Comparison of ENCODE assay signal across 32 cellular contexts in the genomic region with DNA sequence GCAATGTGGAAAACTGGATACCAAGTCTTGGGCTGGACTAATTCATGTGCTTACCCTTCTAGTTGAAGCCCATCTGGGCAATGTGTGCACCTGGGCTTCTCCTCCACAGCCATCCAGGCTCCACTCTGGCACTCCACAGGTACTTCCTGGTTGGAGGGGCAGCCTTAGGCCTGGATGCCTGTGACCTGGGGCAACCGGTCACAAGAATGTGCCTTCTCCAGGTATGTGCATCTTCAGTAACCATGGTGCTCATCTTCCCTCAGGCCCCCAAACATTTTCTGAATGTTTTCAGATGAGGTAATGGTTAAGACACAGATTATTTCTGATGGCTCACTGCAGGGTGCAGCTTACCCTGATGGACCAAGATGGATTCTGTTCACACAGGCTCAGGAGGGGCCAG. TPM values are rescaled to one million over a fixed set of nuclear protein-coding genes. Genes with fewer than 3 reads are reported as not detected.
DNase-seq lines count a peak whose midpoint lies in the region; ATAC-seq and TF ChIP-seq lines count a peak whose summit lies in the region.
"Had no signal": no experiment of that assay in that cellular context is flagged by ENCODE, and none has a peak within 500 bp of the region (broad histone marks: within the 10 kb centered on the region; RNA-seq: fewer than 3 reads in every experiment).

No MANE protein-coding gene starts in this region.

- ATAC-seq in HG03342 (IDR thresholded peaks at IDR 0.05; ENCODE audit: unreplicated experiment): no peak
- ATAC-seq: activated CD8-positive, alpha-beta memory T cell treated with anti-CD3 and anti-CD28 coated beads, Interleukin-2, amount 10 ng/mL, durations not matched to agents 7 days and 5 days; esophagus mucosa; foreskin keratinocyte; heart left ventricle; Panc1 had no signal

- H3K4me3 ChIP-seq in BLaER1: no peak overlapping the region
- H3K4me3 ChIP-seq in HEK293 (ENCODE audit: low read depth, low read length): no peak overlapping the region
- no peak overlapping the region for H3K4me3 ChIP-seq in esophagus (ENCODE audit: low read depth in 1 of 2, low read length in 2 of 2)
- H3K4me3 ChIP-seq in trophoblast cell (ENCODE audit: low read depth, low read length): no peak overlapping the region
- H3K4me3 ChIP-seq: adrenal gland, heart left ventricle, psoas muscle had no signal

- intact Hi-C loops in CD14-positive monocyte (cut with micrococcal nuclease): loop anchor here in 1 of 2 donors (10.0 kb wide), 1 partner anchor 547 kb away; no protein-coding TSS in a partner anchor

- no peak overlapping the region for H2AFZ ChIP-seq in trophoblast cell (ENCODE audit: insufficient read depth, low read length, poor library complexity)

- POLR2A ChIA-PET in HEK293 (lab: Yijun Ruan, JAX): no interaction called here

- H2AK5ac ChIP-seq in trophoblast cell (ENCODE audit: low read length): no peak overlapping the region

- H3K9me3 Mint-ChIP-seq in CD14-positive monocyte: no peaks in the 10 kb centered on the region
- H3K9me3 Mint-ChIP-seq: activated CD4-positive, alpha-beta T cell treated with anti-CD3 and anti-CD28 coated beads, Interleukin-2, amount 10 ng/mL, durations not matched to agents 24 days and 14 days; activated naive CD4-positive, alpha-beta T cell treated with anti-CD3 and anti-CD28 coated beads for 36 hours; naive B cell; stimulated activated naive CD8-positive, alpha-beta T cell treated with anti-CD3 and anti-CD28 coated beads, Interleukin-15, Interleukin-2, amounts not matched to agents 100 ng/mL and 50 ng/mL, for 24 hours had no signal

- peaks cover 4% of the 10 kb centered on the region for H3K79me1 ChIP-seq in trophoblast cell (ENCODE audit: low read length)

- H3K23ac ChIP-seq in trophoblast cell (ENCODE audit: low read length): no peak overlapping the region

- no peak overlapping the region for H3K14ac ChIP-seq in trophoblast cell (ENCODE audit: low read length)

- CTCF ChIA-PET in HEK293 (lab: Yijun Ruan, JAX): interaction anchor here (0.6 to 1.5 kb wide), 3 partner anchors 41 to 206 kb away, joined by 3 read pairs; a partner anchor contains a TSS

- H3K9ac ChIP-seq in BLaER1 (no peak overlapping the region), trophoblast cell (ENCODE audit: low read length) (no peak overlapping the region)

- H2BK120ac ChIP-seq in trophoblast cell (ENCODE audit: insufficient read depth, low read length, poor library complexity): peak overlapping the region; percentile 74

- H3K27me3 ChIP-seq in BLaER1 (no peaks in the 10 kb centered on the region), esophagus (ENCODE audit: control insufficient read depth in 1 of 2, insufficient read depth in 2 of 2, low read length in 2 of 2) (no peaks in the 10 kb centered on the region), trophoblast cell (ENCODE audit: insufficient read depth, low read length) (no peaks in the 10 kb centered on the region)
- H3K27me3 ChIP-seq: adrenal gland, foreskin keratinocyte, heart left ventricle had no signal

- 97 to 100% methylated on average over 1 of the region's 1 CpG for WGBS in esophagus, 2 donors
- no CpG with 5 or more reads among the region's 1 CpG for WGBS in trophoblast cell (ENCODE audit: extremely low coverage, insufficient coverage, insufficient read length)

- peaks cover 0 to 2% (median 2%) of the 10 kb centered on the region in 3 donors for H3K27me3 Mint-ChIP-seq in CD14-positive monocyte (ENCODE audit: low read depth in 3 of 3)
- H3K27me3 Mint-ChIP-seq: activated CD4-positive, alpha-beta T cell treated with anti-CD3 and anti-CD28 coated beads, Interleukin-2, amount 10 ng/mL, durations not matched to agents 24 days and 14 days; activated CD8-positive, alpha-beta memory T cell treated with anti-CD3 and anti-CD28 coated beads, Interleukin-2, amount 10 ng/mL, durations not matched to agents 7 days and 5 days; naive B cell; stimulated activated naive CD8-positive, alpha-beta T cell treated with anti-CD3 and anti-CD28 coated beads, Interleukin-15, Interleukin-2, amounts not matched to agents 100 ng/mL and 50 ng/mL, for 24 hours had no signal

- no peak overlapping the region for H3K4me3 Mint-ChIP-seq in CD14-positive monocyte
- H3K4me3 Mint-ChIP-seq: activated CD4-positive, alpha-beta T cell treated with anti-CD3 and anti-CD28 coated beads, Interleukin-2, amount 10 ng/mL, durations not matched to agents 24 days and 14 days; activated CD8-positive, alpha-beta memory T cell treated with anti-CD3 and anti-CD28 coated beads, Interleukin-2, amount 10 ng/mL, durations not matched to agents 7 days and 5 days; activated naive CD4-positive, alpha-beta T cell treated with anti-CD3 and anti-CD28 coated beads for 36 hours; stimulated activated naive CD8-positive, alpha-beta T cell treated with anti-CD3 and anti-CD28 coated beads, Interleukin-15, Interleukin-2, amounts not matched to agents 100 ng/mL and 50 ng/mL, for 24 hours had no signal

- peaks cover 23% of the 10 kb centered on the region for H3K4me1 Mint-ChIP-seq in CD14-positive monocyte
- H3K4me1 Mint-ChIP-seq: activated CD4-positive, alpha-beta T cell treated with anti-CD3 and anti-CD28 coated beads, Interleukin-2, amount 10 ng/mL, durations not matched to agents 24 days and 14 days; activated CD8-positive, alpha-beta memory T cell treated with anti-CD3 and anti-CD28 coated beads, Interleukin-2, amount 10 ng/mL, durations not matched to agents 7 days and 5 days had no signal

- H4K8ac ChIP-seq in trophoblast cell (ENCODE audit: low read depth, low read length): no peak overlapping the region

- no peak overlapping the region for H4K12ac ChIP-seq in trophoblast cell (ENCODE audit: low read depth, low read length)

- H3K18ac ChIP-seq in trophoblast cell (ENCODE audit: low read length): no peak overlapping the region

- H4K91ac ChIP-seq in trophoblast cell (ENCODE audit: low read depth, low read length): peak overlapping the region; percentile 70

- H3K4me1 ChIP-seq in BLaER1 (peaks cover 49% of the 10 kb centered on the region), HEK293 (ENCODE audit: control insufficient read depth, insufficient read depth, low read length) (0 out of 2 replicates have a peak, but pooled peaks cover 3% of the 10 kb centered on the region), esophagus (ENCODE audit: control insufficient read depth in 2 of 2, insufficient read depth in 2 of 2, low read length in 1 of 2) (peaks cover 4 to 28% of the 10 kb centered on the region in 2 donors), trophoblast cell (ENCODE audit: control insufficient read depth in 1 of 2, insufficient read depth in 2 of 2, low read length in 2 of 2) (peaks cover 11 to 14% of the 10 kb centered on the region in 2 experiments)

- H4K20me1 ChIP-seq in BLaER1: no peaks in the 10 kb centered on the region

- no peak for TF ChIP-seq CTCF in HEK293 (tag by site-specific recombination; IDR thresholded peaks at IDR 0.05)
- TF ChIP-seq CTCF in CD14-positive monocyte (IDR thresholded peaks at IDR 0.05): no peak

- H3K4me2 ChIP-seq in BLaER1 (peak overlapping the region; percentile 44), trophoblast cell (ENCODE audit: low read length) (peak overlapping the region; percentile 28)

- H3K9me3 ChIP-seq in BLaER1: no peaks in the 10 kb centered on the region
- H3K9me3 ChIP-seq in HEK293 (ENCODE audit: control insufficient read depth, insufficient read depth, low read depth, low read length): no peaks in the 10 kb centered on the region
- no peaks in the 10 kb centered on the region for H3K9me3 ChIP-seq in esophagus (ENCODE audit: control insufficient read depth in 2 of 2, insufficient read depth in 1 of 2, low read depth in 1 of 2, low read length in 1 of 2)
- H3K9me3 ChIP-seq in trophoblast cell (ENCODE audit: insufficient read depth, low read depth, low read length): no peaks in the 10 kb centered on the region
- H3K9me3 ChIP-seq: adrenal gland, heart left ventricle, psoas muscle had no signal

- H3K79me2 ChIP-seq in trophoblast cell (ENCODE audit: control insufficient read depth, insufficient read depth, low read length, poor library complexity): no peaks in the 10 kb centered on the region

- H3K36me3 ChIP-seq in BLaER1 (peaks cover 60% of the 10 kb centered on the region), HEK293 (ENCODE audit: control insufficient read depth in 2 of 2, insufficient read depth in 1 of 2, low read length in 2 of 2) (peaks cover 0 to 29% of the 10 kb centered on the region in 2 experiments; a peak in 1 of 3 replicates), esophagus (ENCODE audit: control insufficient read depth in 2 of 2, insufficient read depth in 2 of 2, low read length in 1 of 2) (peaks cover 0 to 14% of the 10 kb centered on the region in 2 donors), trophoblast cell (ENCODE audit: control insufficient read depth in 1 of 2, insufficient read depth in 2 of 2, low read length in 2 of 2) (peaks cover 16 to 24% of the 10 kb centered on the region in 2 experiments)

- H3K27ac ChIP-seq in BLaER1 (no peak overlapping the region), HEK293 (ENCODE audit: extremely low read depth, low read depth, low read length) (no peak overlapping the region), esophagus (ENCODE audit: low read depth in 2 of 2, low read length in 1 of 2) (peak overlapping the region; percentile 81 to 86), trophoblast cell (ENCODE audit: low read depth, low read length) (peak overlapping the region; percentile 52)
- H3K27ac ChIP-seq: adrenal gland, foreskin keratinocyte, heart left ventricle, psoas muscle, WERI-Rb-1 had no signal

- H3K27ac Mint-ChIP-seq in CD14-positive monocyte: no peak overlapping the region
- H3K27ac Mint-ChIP-seq: activated CD4-positive, alpha-beta T cell treated with anti-CD3 and anti-CD28 coated beads, Interleukin-2, amount 10 ng/mL, durations not matched to agents 24 days and 14 days; activated CD8-positive, alpha-beta memory T cell treated with anti-CD3 and anti-CD28 coated beads, Interleukin-2, amount 10 ng/mL, durations not matched to agents 7 days and 5 days; activated naive CD4-positive, alpha-beta T cell treated with anti-CD3 and anti-CD28 coated beads for 36 hours; stimulated activated naive CD8-positive, alpha-beta T cell treated with anti-CD3 and anti-CD28 coated beads, Interleukin-15, Interleukin-2, amounts not matched to agents 100 ng/mL and 50 ng/mL, for 24 hours had no signal

- DNase-seq in trophoblast cell: peak; percentile 97 to 99
- no peak for DNase-seq in SIG-M5 treated with dmso at 0.1 percent for 504 hours (lab: John Stamatoyannopoulos, UW; ENCODE audit: unreplicated experiment)
- DNase-seq in CD14-positive monocyte (ENCODE audit: low spot score): no peak
- DNase-seq in NCI-H2171 (lab: John Stamatoyannopoulos, UW): no peak
- DNase-seq: activated CD4-positive, alpha-beta T cell treated with anti-CD3 and anti-CD28 coated beads, Interleukin-2, amount 10 ng/mL, durations not matched to agents 24 days and 14 days; activated CD8-positive, alpha-beta memory T cell treated with anti-CD3 and anti-CD28 coated beads, Interleukin-2, amount 10 ng/mL, durations not matched to agents 7 days and 5 days; activated naive CD4-positive, alpha-beta T cell treated with anti-CD3 and anti-CD28 coated beads for 36 hours; activated T-cell treated with anti-CD3 and anti-CD28 coated beads, Interleukin-2, amount 50 U/mL, for 48 hours; adrenal gland; Calu3; effector memory CD4-positive, alpha-beta T cell; foreskin keratinocyte; heart left ventricle; IMR-90; naive B cell; NCI-H1048; NCI-H1694 treated with DMSO at 0.1 percent for 48 hours; NCI-H524 treated with DMSO at 0.1 percent for 48 hours; NK-92 treated with Interleukin-12 subunit alpha and Interleukin-12 subunit beta, amount 100 ng/mL, for 24 hours; nucleus accumbens; psoas muscle; SHP77 treated with DMSO at 0.1 percent for 48 hours; SW 1271; T-helper 9 cell; WERI-Rb-1 had no signal

- no peak overlapping the region for H3K4ac ChIP-seq in trophoblast cell (ENCODE audit: low read depth, low read length)

- H3K36me3 Mint-ChIP-seq in CD14-positive monocyte: peaks cover 19 to 44% of the 10 kb centered on the region in 2 donors
- H3K36me3 Mint-ChIP-seq: activated CD8-positive, alpha-beta memory T cell treated with anti-CD3 and anti-CD28 coated beads, Interleukin-2, amount 10 ng/mL, durations not matched to agents 7 days and 5 days; naive B cell had no signal

- H2BK5ac ChIP-seq in trophoblast cell (ENCODE audit: low read depth, low read length, poor library complexity): no peak overlapping the region

- no peak overlapping the region for H2BK12ac ChIP-seq in trophoblast cell (ENCODE audit: low read length)

RNA-seq across cellular contexts. Expression of a gene that starts 11.1 kb away (rescaled TPM):
- polyA plus RNA-seq in esophagus: 1 to 10 TPM; 1.8 to 2.0 TPM
- 0.54 and 0.86 TPM in 2 replicates for polyA plus RNA-seq in trophoblast cell (2013)
- polyA plus RNA-seq in CD14-positive monocyte: 1 to 10 TPM; 4.1 to 4.6 TPM

RNA-seq across cellular contexts. Expression of a gene that starts 11.2 kb away (rescaled TPM):
- polyA plus RNA-seq in esophagus (10 to 100 TPM; 10.6 to 16.0 TPM), CD14-positive monocyte (1 to 10 TPM in 1 of 2 donors, under 1 TPM in 1; 0.92 to 3.2 TPM)
- polyA plus RNA-seq in trophoblast cell (2013): 4.3 and 4.7 TPM in 2 replicates

RNA-seq across cellular contexts. Expression of a gene that starts 17.0 kb away (rescaled TPM):
- 1 to 10 TPM; 1.2 to 1.7 TPM for polyA plus RNA-seq in esophagus
- 0.74 and 0.76 TPM in 2 replicates for polyA plus RNA-seq in trophoblast cell (2013)
- 1 to 10 TPM; 6.1 to 6.9 TPM for polyA plus RNA-seq in CD14-positive monocyte

RNA-seq across cellular contexts. Expression of a gene that starts 17.7 kb away (rescaled TPM):
- polyA plus RNA-seq in esophagus (10 to 100 TPM in 1 of 2 donors, 1 to 10 TPM in 1; 6.7 to 10.3 TPM), CD14-positive monocyte (10 to 100 TPM; 11.8 to 14.9 TPM)
- 22.2 and 22.3 TPM in 2 replicates for polyA plus RNA-seq in trophoblast cell (2013)

RNA-seq across cellular contexts. Expression of a gene that starts 32.8 kb away (rescaled TPM):
- polyA plus RNA-seq in esophagus (1 to 10 TPM; 1.2 to 4.3 TPM), CD14-positive monocyte (under 1 TPM in 1 of 2 donors, not detected in 1; 0.30 TPM)
- polyA plus RNA-seq in trophoblast cell (2013): 2.3 and 2.5 TPM in 2 replicates

Comparison
In these comparisons a context has a peak if more than half of its experiments do, and no peak if none do; other contexts are left out.
1. H3K27ac ChIP-seq: peak in esophagus (2 of 2) and trophoblast cell (single experiment); none in BLaER1 (single experiment) and HEK293 (single experiment).
2. DNase-seq: peak in trophoblast cell (2 of 2); none in SIG-M5 treated with dmso at 0.1 percent for 504 hours (single experiment), CD14-positive monocyte (single experiment) and NCI-H2171 (single experiment).